In the genomic region with DNA sequence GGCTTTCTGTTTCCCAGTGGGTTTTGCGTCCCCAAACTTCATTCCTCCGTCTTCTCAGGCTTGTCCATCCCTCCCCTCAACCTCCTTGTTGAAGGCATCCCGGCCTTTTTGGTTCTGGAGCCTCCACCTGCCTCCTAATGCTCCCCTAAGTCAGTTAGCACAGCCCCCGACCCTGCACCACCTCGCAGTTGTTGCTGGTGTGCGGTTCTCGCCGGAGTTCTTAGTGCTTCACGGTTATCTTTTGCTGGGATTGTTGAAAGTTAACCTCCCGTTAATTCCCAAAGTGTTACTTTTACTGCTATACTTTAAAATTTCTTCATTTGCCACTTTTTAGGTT, we compare ENCODE assay signal across 8 cellular contexts. TPM values are rescaled to one million over a fixed set of nuclear protein-coding genes. Genes with fewer than 3 reads are reported as not detected.
A peak's percentile ranks its signal among the peaks of the same experiment; 100 is the strongest.
DNase-seq lines count a peak whose midpoint lies in the region; ATAC-seq, FAIRE-seq and TF ChIP-seq lines count a peak whose summit lies in the region.

No MANE protein-coding gene starts in this region.

- H3K27me3 ChIP-seq in brain microvascular endothelial cell (replicated peaks) (no peaks in the 10 kb centered on the region), uterus (no peaks in the 10 kb centered on the region)

- peak overlapping the region; percentile 95 for H3K27ac ChIP-seq in brain microvascular endothelial cell
- H3K27ac ChIP-seq in uterus, result peak overlapping the region; percentile 86 to 87

- peak; percentile 13 for ATAC-seq in Right ventricle myocardium superior (ENCODE audit: poor library complexity)
- ATAC-seq in HG03520 (IDR thresholded peaks at IDR 0.05; ENCODE audit: unreplicated experiment), result peak; percentile 10
- peak; percentile 4 for ATAC-seq in memory B cell (ENCODE audit: low read depth)

- peaks cover 13% of the 10 kb centered on the region for H3K4me1 Mint-ChIP-seq in memory B cell

- peak overlapping the region; percentile 88 for H3K4me3 Mint-ChIP-seq in memory B cell

- H3K4me3 ChIP-seq in brain microvascular endothelial cell (ENCODE audit: low read depth, low read length) (peak overlapping the region; percentile 99), uterus (peak overlapping the region; percentile 68 to 93)

- peaks cover 17% of the 10 kb centered on the region for H3K36me3 Mint-ChIP-seq in memory B cell

- H3K4me1 ChIP-seq in uterus, result no peaks in the 10 kb centered on the region

- intact Hi-C loops in Right ventricle myocardium superior (cut with DNase I) (loop anchor here (5.0 kb wide), 2 partner anchors 51 to 101 kb away; no protein-coding TSS in a partner anchor), cardiac septum (cut with DNase I) (loop anchor here (1.0 to 5.0 kb wide), 3 partner anchors 54 to 106 kb away; a partner anchor contains a TSS), uterus (cut with DNase I; ENCODE audit: low total_unique reads) (loop anchor here (10.0 kb wide), 1 partner anchor 109 kb away; no protein-coding TSS in a partner anchor)

- H3K9me3 Mint-ChIP-seq in memory B cell, result peaks cover 3% of the 10 kb centered on the region

- in situ Hi-C loops in brain microvascular endothelial cell (cut with HindIII; ENCODE audit: low pct_ligation_motif_present, low sequenced_read_pairs), result no loop called here

- DNase-seq in Right ventricle myocardium superior (no peak), cardiac septum (ENCODE audit: low spot score) (no peak), brain microvascular endothelial cell (no peak), memory B cell (ENCODE audit: low spot score in 2 of 2) (no peak), uterus (no peak), urothelium cell line (ENCODE audit: low spot score) (no peak)
- no peak for DNase-seq in activated CD8-positive, alpha-beta memory T cell treated with anti-CD3 and anti-CD28 coated beads, Interleukin-2, amount 50 U/mL, for 4 hours

- H3K27me3 Mint-ChIP-seq in memory B cell, result no peaks in the 10 kb centered on the region

- FAIRE-seq in urothelium cell line (lab: Jason Lieb, UNC), result no peak

- H3K36me3 ChIP-seq in brain microvascular endothelial cell (replicated peaks), result no peaks in the 10 kb centered on the region
- H3K36me3 ChIP-seq in uterus, result no peaks in the 10 kb centered on the region

- no peaks in the 10 kb centered on the region for H3K9me3 ChIP-seq in uterus

- H3K27ac Mint-ChIP-seq in memory B cell, result peak overlapping the region; percentile 97

- no peak for TF ChIP-seq POLR2A in uterus (IDR thresholded peaks at IDR 0.05)

- no peak for TF ChIP-seq CTCF in brain microvascular endothelial cell (IDR thresholded peaks at IDR 0.05; ENCODE audit: low read depth, low read length, missing control alignments)
- no peak for TF ChIP-seq CTCF in uterus (IDR thresholded peaks at IDR 0.05)

RNA-seq across cellular contexts. Expression of a gene that starts 0.4 kb away (rescaled TPM):
- total RNA-seq in Right ventricle myocardium superior (13.3 TPM), cardiac septum (15.9 TPM), uterus (10 to 100 TPM in 3 of 4 donors, 1 to 10 TPM in 1; 7.4 to 39.0 (median 21.6) TPM)

RNA-seq across cellular contexts. Expression of a gene that starts 54.2 kb away (rescaled TPM):
- total RNA-seq in Right ventricle myocardium superior, result 20.7 TPM
- 25.4 TPM for total RNA-seq in cardiac septum
- total RNA-seq in uterus, result 10 to 100 TPM; 20.2 to 78.2 (median 73.6) TPM
